Comparison of ENCODE assay signal across 8 cellular contexts in the genomic region with DNA sequence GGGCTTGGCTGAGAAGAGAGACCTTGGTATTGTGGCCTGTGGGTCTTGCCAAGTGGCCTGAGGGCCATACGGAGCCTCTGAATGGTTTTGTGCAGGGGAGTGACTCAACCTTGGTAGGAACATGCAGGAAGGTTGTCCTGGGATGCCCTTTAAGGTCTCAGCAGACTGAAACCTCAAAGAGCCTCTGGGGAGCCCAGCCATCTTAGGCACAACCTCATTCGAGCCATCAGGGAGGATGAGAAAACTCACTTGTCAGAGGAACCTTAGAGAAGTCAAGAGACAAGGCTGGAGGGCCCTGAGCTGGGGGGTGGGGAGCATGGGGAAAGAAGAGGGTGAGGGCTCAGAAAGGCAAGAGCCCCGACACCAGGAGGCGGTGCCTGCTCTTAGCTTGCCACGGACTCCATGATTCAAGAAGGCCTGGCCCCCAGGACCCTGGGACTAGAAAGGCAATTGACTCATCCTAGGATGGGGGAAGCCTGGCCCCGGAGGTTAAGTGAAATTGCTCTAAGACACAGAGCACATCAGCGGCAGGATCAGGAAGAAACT.
DNase-seq lines count a peak whose midpoint lies in the region; ATAC-seq and TF ChIP-seq lines count a peak whose summit lies in the region.

No MANE protein-coding gene starts in this region.

- intact Hi-C loops in head of caudate nucleus (cut with DNase I) = no loop called here

- DNase-seq in stimulated activated CD4-positive, alpha-beta T cell treated with anti-CD3 and anti-CD28 coated beads, Interleukin-15, amount 100 ng/mL, for 24 hours = peak; percentile 50
- DNase-seq in stimulated activated CD4-positive, alpha-beta T cell treated with anti-CD3 and anti-CD28 coated beads, Interleukin-12 subunit alpha, Interleukin-12 subunit beta, amount 100 ng/mL, for 4 hours = no peak
- DNase-seq in coronary artery (ENCODE audit: low spot score) (no peak), NOMO-1 treated with dmso at 0.1 percent for 144 hours (lab: John Stamatoyannopoulos, UW; ENCODE audit: unreplicated experiment) (no peak), head of caudate nucleus (no peak)

- H3K4me1 ChIP-seq in mucosa of stomach (ENCODE audit: control insufficient read depth, insufficient read depth, low read length) = peaks cover 16% of the 10 kb centered on the region

- no peaks in the 10 kb centered on the region for H3K36me3 ChIP-seq in mucosa of stomach (ENCODE audit: control insufficient read depth, insufficient read depth, low read length)

- peak overlapping the region; percentile 62 for H3K9ac ChIP-seq in mucosa of stomach (ENCODE audit: low read length)

- TF ChIP-seq POLR2A in Raji (IDR thresholded peaks at IDR 0.05; ENCODE audit: insufficient read depth, low read depth, low read length) = peak; percentile 41; the same call in 1 of the 2 replicates

- peak overlapping the region; percentile 77 to 97 for H3K27ac ChIP-seq in coronary artery

- H3K27me3 ChIP-seq in mucosa of stomach (ENCODE audit: control insufficient read depth, insufficient read depth, low read length) = no peaks in the 10 kb centered on the region

- H3K4me3 ChIP-seq in coronary artery (peak overlapping the region; percentile 80), mucosa of stomach (ENCODE audit: low read length) (no peak overlapping the region)

- TF ChIP-seq CTCF in coronary artery (IDR thresholded peaks at IDR 0.05) = no peak

- ATAC-seq in HG02885 (IDR thresholded peaks at IDR 0.05; ENCODE audit: poor library complexity, unreplicated experiment) = peak; percentile 5

- no peaks in the 10 kb centered on the region for H3K9me3 ChIP-seq in mucosa of stomach (ENCODE audit: control insufficient read depth, low read length)
